ENCODE assay signal across 1 cellular context in genomic region chr13:75544681-75545333, GRCh38.
TF ChIP-seq lines count a peak whose summit lies in the region.

No MANE protein-coding gene starts in this region.

TF ChIP-seq in HepG2, 621 proteins besides CTCF, POLR2A, EP300 and RAD21 (continued from another document):
- TF ChIP-seq RERE (CRISPR knock-in tag; IDR thresholded peaks at IDR 0.05; ENCODE audit: low read depth) (no peak), BCLAF1 (IDR thresholded peaks at IDR 0.05) (no peak), BORCS8-MEF2B (CRISPR knock-in tag; IDR thresholded peaks at IDR 0.05) (no peak), ZNF205 (CRISPR knock-in tag; IDR thresholded peaks at IDR 0.05) (no peak), ZNF597 (CRISPR knock-in tag; IDR thresholded peaks at IDR 0.05) (no peak), STAT5B (CRISPR knock-in tag; IDR thresholded peaks at IDR 0.05) (no peak), AGO2 (optimal IDR thresholded peaks at IDR 0.05; ENCODE audit: low read depth, low read length) (no peak)
